In the genomic region with DNA sequence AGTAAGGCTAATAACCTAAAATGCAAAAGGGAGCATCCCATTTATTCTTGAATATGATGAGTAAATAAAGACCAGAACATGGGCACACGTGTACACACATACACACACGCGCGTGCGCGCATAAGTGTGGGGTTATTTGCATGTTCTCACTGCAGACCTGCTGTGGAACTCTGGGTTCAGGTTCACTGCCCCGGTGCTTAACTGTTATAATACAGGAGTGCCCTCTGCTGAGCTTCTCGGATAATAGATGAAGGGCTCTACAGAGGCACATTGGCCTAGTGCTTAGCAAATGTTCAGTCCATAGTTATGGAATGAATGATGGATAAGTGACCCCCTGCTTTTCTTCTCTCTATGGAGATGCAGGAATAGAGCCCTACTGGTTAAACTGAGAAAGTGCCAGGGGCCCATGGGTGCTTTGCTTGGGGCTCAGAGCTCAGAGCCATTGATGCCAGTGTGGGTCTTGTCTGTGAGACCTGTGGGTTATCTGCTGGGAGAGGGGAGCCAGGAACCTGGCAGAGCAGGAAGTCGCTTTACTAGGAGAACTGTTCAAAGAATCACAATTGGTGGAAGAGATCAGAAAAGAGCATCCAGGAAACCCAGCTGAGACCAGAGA, we compare ENCODE assay signal across 8 cellular contexts. TPM values are rescaled to one million over a fixed set of nuclear protein-coding genes. Genes with fewer than 3 reads are reported as not detected.
DNase-seq lines count a peak whose midpoint lies in the region; ATAC-seq, FAIRE-seq and TF ChIP-seq lines count a peak whose summit lies in the region.

No MANE protein-coding gene starts in this region.

- H3K27ac ChIP-seq in GM23338 (ENCODE audit: low read depth): no peak overlapping the region
- no peak overlapping the region for H3K27ac ChIP-seq in GM12878 (ENCODE audit: control insufficient read depth, insufficient read depth)

- TF ChIP-seq RAD21 in GM12878 (IDR thresholded peaks at IDR 0.05; ENCODE audit: insufficient read depth, low read depth, low read length): peak; percentile 77

- H3K27ac Mint-ChIP-seq in GM23338: no peak overlapping the region
- H3K27ac Mint-ChIP-seq in T-helper 17 cell: peak overlapping the region; percentile 95

- FAIRE-seq in G401.6 (lab: Jason Lieb, UNC): peak; percentile 88
- FAIRE-seq in GM12878 (lab: Jason Lieb, UNC): no peak
- peak; percentile 90 for FAIRE-seq in islet of Langerhans (lab: Jason Lieb, UNC)

- H3K36me3 Mint-ChIP-seq in GM23338 (ENCODE audit: low read depth) (no peaks in the 10 kb centered on the region), T-helper 17 cell (ENCODE audit: low read depth) (peaks cover 8% of the 10 kb centered on the region)

- ATAC-seq in GM23338 (peak; percentile 15), T-helper 17 cell (peak; percentile 60), GM12878 (peak; percentile 90)

- H3F3A ChIP-seq in GM23338 (replicated peaks; ENCODE audit: low read depth): 0 out of 2 replicates have a peak, but pooled peaks cover 3% of the 10 kb centered on the region

- no peaks in the 10 kb centered on the region for H3K9me3 ChIP-seq in MG63
- no peaks in the 10 kb centered on the region for H3K9me3 ChIP-seq in T-helper 17 cell (ENCODE audit: control insufficient read depth, low read length, poor library complexity, severe bottlenecking)
- no peaks in the 10 kb centered on the region for H3K9me3 ChIP-seq in GM12878 (replicated peaks; ENCODE audit: control insufficient read depth, insufficient read depth, low read length)

- POLR2A ChIA-PET in GM12878 (lab: Charles Lee): no interaction called here

- H3K4me2 ChIP-seq in GM23338: no peak overlapping the region
- no peak overlapping the region for H3K4me2 ChIP-seq in GM12878 (ENCODE audit: control insufficient read depth, insufficient read depth)

- H3K4me1 Mint-ChIP-seq in GM23338 (peaks cover 19% of the 10 kb centered on the region), T-helper 17 cell (peaks cover 32% of the 10 kb centered on the region)

- no peak overlapping the region for H3K9ac ChIP-seq in GM12878 (ENCODE audit: control insufficient read depth, insufficient read depth, low read length)

- H4K20me1 ChIP-seq in GM23338 (replicated peaks; ENCODE audit: insufficient read depth): no peaks in the 10 kb centered on the region; the same call in none of the 2 replicates
- no peaks in the 10 kb centered on the region for H4K20me1 ChIP-seq in GM12878 (ENCODE audit: control insufficient read depth, insufficient read depth)

- H3K4me1 ChIP-seq in GM23338 (ENCODE audit: insufficient read depth) (no peaks in the 10 kb centered on the region; the same call in 1 of the 2 replicates), GM12878 (ENCODE audit: control insufficient read depth, insufficient read depth, low read length) (peaks cover 3% of the 10 kb centered on the region)

- TF ChIP-seq EP300 in GM12878 (IDR thresholded peaks at IDR 0.05; ENCODE audit: borderline replicate concordance in 1 of 2, control insufficient read depth in 1 of 2, low read depth in 2 of 2, low read length in 2 of 2): no peak

- H3K27me3 ChIP-seq in GM23338 (ENCODE audit: insufficient read depth) (peaks cover 27% of the 10 kb centered on the region), MG63 (no peaks in the 10 kb centered on the region), GM12878 (replicated peaks in 1 of 2; ENCODE audit: control insufficient read depth in 2 of 2, insufficient read depth in 2 of 2, low read length in 1 of 2) (peaks cover 3 to 7% of the 10 kb centered on the region in 2 experiments)

- CTCF ChIA-PET in GM12878 (lab: Yijun Ruan, JAX): interaction anchor here (0.9 to 1.5 kb wide), 6 partner anchors 8 to 365 kb away, joined by 3 to 15 read pairs (median 4); no protein-coding TSS in a partner anchor

- SMC1A ChIA-PET in GM12878 (lab: Charles Lee; ENCODE audit: uncharacterized antibody, unreplicated experiment): interaction anchor here (1.0 to 1.4 kb wide), 3 partner anchors 215 to 365 kb away, joined by 3 to 4 read pairs (median 4); no protein-coding TSS in a partner anchor

- no peak for TF ChIP-seq POLR2A in GM12878 (IDR thresholded peaks at IDR 0.05; ENCODE audit: low read depth, low read length)

- 0% methylated on average over 9 of the region's 9 CpGs for WGBS in GM12878 (ENCODE audit: insufficient coverage, insufficient replicate concordance, low lambda C conversion rate, missing lambda C conversion rate)

- no peaks in the 10 kb centered on the region for H3K9me3 Mint-ChIP-seq in GM23338

- H3K9me2 ChIP-seq in GM23338 (ENCODE audit: insufficient read depth): no peaks in the 10 kb centered on the region

- DNase-seq in GM23338 (ENCODE audit: low spot score): peak; percentile 78
- DNase-seq in MG63: peak; percentile 31
- DNase-seq in T-helper 17 cell: peak; percentile 49 to 60 (median 55)
- peak; percentile 53 for DNase-seq in GM12878 (ENCODE audit: low read depth, low spot score)
- DNase-seq in stimulated activated CD4-positive, alpha-beta T cell treated with anti-CD3 and anti-CD28 coated beads, TNF-alpha, amount 100 ng/mL, for 4 hours (ENCODE audit: low read depth in 3 of 3): peak in 2 of 3 experiments; percentile 47 to 67
- no peak for DNase-seq in GDM1 (lab: John Stamatoyannopoulos, UW)

- TF ChIP-seq CTCF in GM23338 (conservative IDR thresholded peaks at IDR 0.05; ENCODE audit: low read depth in 2 of 2) (peak; percentile 75 to 84), GM12878 (IDR thresholded peaks at IDR 0.05 in 2 of 3, conservative IDR thresholded peaks at IDR 0.05 in 1 of 3; ENCODE audit: control insufficient read depth in 2 of 3, extremely low read depth in 1 of 3, insufficient read depth in 1 of 3, low read depth in 3 of 3, low read length in 3 of 3) (peak; percentile 50 to 74 (median 66))

- H3K4me3 Mint-ChIP-seq in GM23338 (no peak overlapping the region), T-helper 17 cell (peak overlapping the region; percentile 58)

- RAD21 ChIA-PET in GM12878 (lab: Charles Lee; ENCODE audit: unreplicated experiment): interaction anchor here (0.7 to 1.8 kb wide), 5 partner anchors 211 to 793 kb away, joined by 3 to 9 read pairs (median 3); no protein-coding TSS in a partner anchor

- intact Hi-C loops in GM12878 (cut with micrococcal nuclease; ENCODE audit: unreplicated experiment): loop anchor here (1.0 kb wide), 3 partner anchors 211 to 524 kb away; no protein-coding TSS in a partner anchor

- BruUV-seq in GM12878 (replicated peaks; lab: Mats Ljungman, UMichigan): no TSS peak

- H2AFZ ChIP-seq in GM23338: no peak overlapping the region
- H2AFZ ChIP-seq in GM12878 (ENCODE audit: control insufficient read depth, low read depth, low read length): no peak overlapping the region

- peaks cover 8% of the 10 kb centered on the region for H3K79me2 ChIP-seq in GM23338 (replicated peaks; ENCODE audit: insufficient read depth)
- no peaks in the 10 kb centered on the region; the same call in 1 of the 2 replicates for H3K79me2 ChIP-seq in GM12878 (ENCODE audit: control insufficient read depth, insufficient read depth, low read length)

- H3K27me3 Mint-ChIP-seq in GM23338 (ENCODE audit: insufficient read depth, low read depth, poor library complexity): peaks cover 17% of the 10 kb centered on the region
- H3K27me3 Mint-ChIP-seq in T-helper 17 cell: peaks cover 15% of the 10 kb centered on the region

- H3K36me3 ChIP-seq in GM23338 (ENCODE audit: insufficient read depth) (no peaks in the 10 kb centered on the region), MG63 (no peaks in the 10 kb centered on the region), GM12878 (ENCODE audit: control insufficient read depth in 2 of 2, insufficient read depth in 2 of 2, low read length in 1 of 2) (no peaks in the 10 kb centered on the region)

- H3K4me3 ChIP-seq in GM23338: no peak overlapping the region
- no peak overlapping the region for H3K4me3 ChIP-seq in MG63
- H3K4me3 ChIP-seq in GM12878: no peak overlapping the region

- in situ Hi-C loops in GM12878 (cut with MboI): loop anchor here (5.0 kb wide), 1 partner anchor 363 kb away; no protein-coding TSS in a partner anchor

TF ChIP-seq in GM23338, 12 proteins besides CTCF, POLR2A, EP300 and RAD21 (continues in another document):
- TF ChIP-seq JUNB (IDR thresholded peaks at IDR 0.05; ENCODE audit: unreplicated experiment) (no peak), ZNF114 (CRISPR knock-in tag; IDR thresholded peaks at IDR 0.05) (no peak), POLR2AphosphoS5 (IDR thresholded peaks at IDR 0.05; ENCODE audit: low read depth) (no peak), ZNF331 (CRISPR knock-in tag; IDR thresholded peaks at IDR 0.05; ENCODE audit: low read depth) (no peak)

TF ChIP-seq in GM12878, 131 proteins besides CTCF, POLR2A, EP300 and RAD21 (continues in another document):
- TF ChIP-seq NR2C2 (IDR thresholded peaks at IDR 0.05; ENCODE audit: borderline replicate concordance, control insufficient read depth, insufficient read length, low read depth): no peak
- TF ChIP-seq RCOR1 (conservative IDR thresholded peaks at IDR 0.05; ENCODE audit: low read depth, low read length): no peak
- TF ChIP-seq ZNF622 (IDR thresholded peaks at IDR 0.05): no peak

RNA-seq across cellular contexts. Expression of a gene that starts 3.6 kb away (rescaled TPM):
- 9.1 and 9.9 TPM in 2 replicates for total RNA-seq in GM23338 (2014; rRNA removed; shearing (Covaris generic))
- polyA plus RNA-seq in GM23338 (2016; fragmentation: Nextera tagmentation; extraction: Ambion mirVana): 5.6 and 5.8 TPM in 2 replicates
- total RNA-seq in MG63 (2014; rRNA removed; shearing (Covaris generic); ENCODE audit: low replicate concordance): 0.91 and 1.8 TPM in 2 replicates
- total RNA-seq in T-helper 17 cell: 100 to 1,000 TPM; 365 to 393 TPM
- total RNA-seq in GM12878 (2013; cell fraction: nucleolus; rRNA removed): 0.15 TPM in 1 of 2 replicates, not detected in the other
- total RNA-seq in GM12878 (2014; rRNA removed): 0.06 TPM in 1 of 2 replicates, not detected in the other
- total RNA-seq in GM12878 (2014; rRNA removed; fragmentation: Illumina TruSeq; extraction: Trizol): 0.04 TPM in 1 of 2 replicates, not detected in the other
- total RNA-seq in GM12878 (2021): 0.24 and 0.26 TPM in 2 replicates
- 0.49 TPM for polyA plus RNA-seq in GM12878 (2011; ENCODE audit: low read depth)
- polyA plus RNA-seq in GM12878 (2011; rRNA removed): 0.72 and 0.94 TPM in 2 replicates
- 0.53 and 0.61 TPM in 2 replicates for polyA plus RNA-seq in GM12878 (2011; cell fraction: cytosol; rRNA removed)
- polyA plus RNA-seq in GM12878 (2011; cell fraction: nucleus; rRNA removed): 0.48 and 0.63 TPM in 2 replicates
- polyA plus RNA-seq in GM12878 (2012): 1.2 and 1.6 TPM in 2 replicates
- polyA plus RNA-seq in GM12878 (2014; fragmentation: Illumina TruSeq; extraction: Trizol): 0.07 TPM in 1 of 2 replicates, not detected in the other
- not detected for polyA plus RNA-seq in GM12878 (2014; fragmentation: Nextera tagmentation; extraction: Ambion mirVana)
- polyA plus RNA-seq in GM12878 (2014; rRNA removed): 0.03 and 0.04 TPM in 2 replicates
- polyA plus RNA-seq in GM12878 (2016; fragmentation: Nextera tagmentation; extraction: Ambion mirVana): not detected
- polyA minus RNA-seq in GM12878 (2011; rRNA and poly(A)+ RNA removed): 0.37 and 0.62 TPM in 2 replicates
- polyA minus RNA-seq in GM12878 (2011; cell fraction: cytosol; rRNA and poly(A)+ RNA removed): 0.27 and 0.52 TPM in 2 replicates
- polyA minus RNA-seq in GM12878 (2011; cell fraction: nucleus; rRNA and poly(A)+ RNA removed): 0.60 and 0.77 TPM in 2 replicates

Comparison
In these comparisons a context has a peak if more than half of its experiments do, and no peak if none do; other contexts are left out.
1. ATAC-seq: peak in every context shown above with its lines; median percentile 90 in GM12878; 60 in T-helper 17 cell; 15 in GM23338.
2. RNA of a gene that starts 3.6 kb away (total RNA-seq): 365 to 393 TPM in T-helper 17 cell; 9.1 to 9.9 TPM in GM23338, 0.91 to 1.8 TPM in MG63 and 0.04 to 0.26 TPM in GM12878; every median in the first group is over 10 times any median in the second.